Comparison of ENCODE assay signal across 10 cellular contexts in the genomic region with DNA sequence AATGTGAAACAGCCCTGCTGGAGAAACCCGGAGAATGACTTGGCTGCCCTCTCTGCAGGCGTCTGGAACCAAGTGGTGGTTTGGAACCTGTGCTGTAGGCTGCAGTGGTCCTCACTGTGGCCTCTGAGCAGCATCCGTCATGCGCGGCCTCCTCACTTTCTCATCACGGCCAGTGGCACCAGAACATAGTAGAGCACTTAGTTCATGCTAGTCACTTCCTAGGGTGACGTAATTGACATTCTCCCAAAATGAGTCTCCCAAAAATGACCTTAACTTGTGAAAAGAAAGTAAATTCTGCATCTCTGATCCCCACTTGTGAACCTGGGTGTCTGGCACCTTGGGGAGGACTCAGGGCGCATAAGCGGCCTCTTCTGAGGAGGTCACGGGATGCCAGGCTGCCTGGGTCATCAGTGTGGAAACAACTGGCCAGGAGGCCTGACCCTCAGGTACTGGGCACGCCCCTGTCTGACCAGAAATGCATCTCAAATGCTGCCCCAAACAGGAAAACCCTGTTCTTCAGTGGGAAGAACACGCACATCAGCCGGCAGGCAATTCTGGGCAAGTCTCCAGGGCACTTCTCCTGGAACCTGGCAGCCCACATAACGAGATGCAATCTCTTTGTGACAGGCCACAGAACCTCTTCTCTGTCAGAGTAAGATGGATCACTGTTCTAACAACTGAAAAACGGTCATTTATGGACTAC. TPM values are rescaled to one million over a fixed set of nuclear protein-coding genes. Genes with fewer than 3 reads are reported as not detected.
A peak's percentile ranks its signal among the peaks of the same experiment; 100 is the strongest.
DNase-seq lines count a peak whose midpoint lies in the region; ATAC-seq and TF ChIP-seq lines count a peak whose summit lies in the region.
"Had no signal": no experiment of that assay in that cellular context is flagged by ENCODE, and none has a peak within 500 bp of the region (broad histone marks: within the 10 kb centered on the region; RNA-seq: fewer than 3 reads in every experiment).

No MANE protein-coding gene starts in this region.

- H3K27ac Mint-ChIP-seq in type B pancreatic cell = peak overlapping the region; percentile 82
- H3K27ac Mint-ChIP-seq in activated T-helper 17 cell treated with anti-CD3 and anti-CD28 coated beads, Interleukin-2, amount 50 U/mL, for 72 hours = no peak overlapping the region

- ATAC-seq in RWPE2 (ENCODE audit: low read depth) (peak; percentile 26), HG03025 (IDR thresholded peaks at IDR 0.05; ENCODE audit: low FRiP score, unreplicated experiment) (no peak), HG03565 (IDR thresholded peaks at IDR 0.05; ENCODE audit: unreplicated experiment) (no peak)
- ATAC-seq in activated T-helper 17 cell treated with anti-CD3 and anti-CD28 coated beads, Interleukin-2, amount 50 U/mL, for 72 hours (replicated peaks) = no peak

- no peaks in the 10 kb centered on the region for H3K9me3 Mint-ChIP-seq in type B pancreatic cell
- no peaks in the 10 kb centered on the region for H3K9me3 Mint-ChIP-seq in activated T-helper 17 cell treated with anti-CD3 and anti-CD28 coated beads, Interleukin-2, amount 50 U/mL, for 72 hours

- H3K4me3 ChIP-seq in RWPE2 (ENCODE audit: severe bottlenecking) (no peak overlapping the region), fibroblast of mammary gland (ENCODE audit: control insufficient read depth, low read depth, low read length) (no peak overlapping the region)

- H3K36me3 Mint-ChIP-seq in type B pancreatic cell = no peaks in the 10 kb centered on the region
- no peaks in the 10 kb centered on the region for H3K36me3 Mint-ChIP-seq in activated T-helper 17 cell treated with anti-CD3 and anti-CD28 coated beads, Interleukin-2, amount 50 U/mL, for 72 hours (ENCODE audit: low read depth)

- no peaks in the 10 kb centered on the region for H3K9me3 ChIP-seq in RWPE2 (ENCODE audit: severe bottlenecking)

- H3K27ac ChIP-seq in RWPE2 (ENCODE audit: poor library complexity, severe bottlenecking) = peak overlapping the region; percentile 62
- H3K27ac ChIP-seq: HL-60 had no signal

- DNase-seq in SIG-M5 treated with dmso at 0.1 percent for 504 hours (lab: John Stamatoyannopoulos, UW; ENCODE audit: unreplicated experiment) (peak; percentile 73), SIG-M5 (lab: John Stamatoyannopoulos, UW) (no peak), RWPE2 (ENCODE audit: low spot score) (no peak), fibroblast of mammary gland (ENCODE audit: low read depth) (peak; percentile 87), type B pancreatic cell (ENCODE audit: extremely low spot score, unreplicated experiment) (no peak)
- DNase-seq: T-helper 2 cell had no signal

- TF ChIP-seq CTCF in RWPE2 (IDR thresholded peaks at IDR 0.05; ENCODE audit: poor library complexity, severe bottlenecking) (no peak), fibroblast of mammary gland (conservative IDR thresholded peaks at IDR 0.05; ENCODE audit: control insufficient read depth, insufficient read depth, low read depth, low read length) (no peak), type B pancreatic cell (conservative IDR thresholded peaks at IDR 0.05) (no peak)

- H3K4me3 Mint-ChIP-seq in type B pancreatic cell = peak overlapping the region; percentile 27
- no peak overlapping the region for H3K4me3 Mint-ChIP-seq in activated T-helper 17 cell treated with anti-CD3 and anti-CD28 coated beads, Interleukin-2, amount 50 U/mL, for 72 hours

- H3K27me3 Mint-ChIP-seq in type B pancreatic cell = no peaks in the 10 kb centered on the region
- H3K27me3 Mint-ChIP-seq in activated T-helper 17 cell treated with anti-CD3 and anti-CD28 coated beads, Interleukin-2, amount 50 U/mL, for 72 hours = peaks cover 16% of the 10 kb centered on the region

- H3K36me3 ChIP-seq in RWPE2 (ENCODE audit: low read depth) = no peaks in the 10 kb centered on the region

- peaks cover 31% of the 10 kb centered on the region for H3K4me1 ChIP-seq in RWPE2 (ENCODE audit: insufficient read depth, poor library complexity, severe bottlenecking)

- H3K27me3 ChIP-seq in RWPE2 (ENCODE audit: insufficient read depth, poor library complexity, severe bottlenecking) = no peaks in the 10 kb centered on the region

- H3K4me1 Mint-ChIP-seq in type B pancreatic cell (ENCODE audit: unreplicated experiment) = peaks cover 34% of the 10 kb centered on the region
- H3K4me1 Mint-ChIP-seq in activated T-helper 17 cell treated with anti-CD3 and anti-CD28 coated beads, Interleukin-2, amount 50 U/mL, for 72 hours = peaks cover 5% of the 10 kb centered on the region

RNA-seq across cellular contexts. Expression of a gene that starts 36.6 kb away (rescaled TPM):
- 66.1 and 78.1 TPM in 2 replicates for total RNA-seq in type B pancreatic cell (ENCODE audit: low replicate concordance)
- total RNA-seq in activated T-helper 17 cell treated with anti-CD3 and anti-CD28 coated beads, Interleukin-2, amount 50 U/mL, for 72 hours = 10 to 100 TPM; 45.6 to 66.9 TPM

Comparison
In these comparisons a context has a peak if more than half of its experiments do, and no peak if none do; other contexts are left out.
1. DNase-seq: peak in SIG-M5 treated with dmso at 0.1 percent for 504 hours (single experiment) and fibroblast of mammary gland (single experiment); none in SIG-M5 (single experiment), RWPE2 (single experiment) and type B pancreatic cell (single experiment).